ENCODE assay signal across 1 cellular context in genomic region chr22:44557064-44557748, GRCh38.
TF ChIP-seq lines count a peak whose summit lies in the region.

No MANE protein-coding gene starts in this region.

TF ChIP-seq in IMR-90, 13 proteins besides CTCF, POLR2A, EP300 and RAD21:
- TF ChIP-seq MAFK (IDR thresholded peaks at IDR 0.05; ENCODE audit: low read depth, low read length) (no peak), USF2 (IDR thresholded peaks at IDR 0.05; ENCODE audit: low read depth, low read length) (no peak), MAZ (IDR thresholded peaks at IDR 0.05; ENCODE audit: borderline replicate concordance, low read depth, low read length) (no peak), SMC3 (IDR thresholded peaks at IDR 0.05; ENCODE audit: low read depth, low read length) (no peak), MXI1 (IDR thresholded peaks at IDR 0.05; ENCODE audit: borderline replicate concordance, low read depth, low read length) (no peak), FOS (IDR thresholded peaks at IDR 0.05; ENCODE audit: low read depth, low read length) (no peak)
